8 cellular contexts compared by ENCODE assay signal in genomic region chrX:132023896-132024386, GRCh38. TPM values are rescaled to one million over a fixed set of nuclear protein-coding genes. Genes with fewer than 3 reads are reported as not detected.
DNase-seq lines count a peak whose midpoint lies in the region; ATAC-seq and TF ChIP-seq lines count a peak whose summit lies in the region.

No MANE protein-coding gene starts in this region.

- H3K27me3 ChIP-seq in SK-N-SH (ENCODE audit: insufficient read depth) (peaks cover 15% of the 10 kb centered on the region; the same call in 1 of the 2 replicates), adipocyte (replicated peaks; ENCODE audit: control insufficient read depth, insufficient read depth, low read length) (peaks cover 8% of the 10 kb centered on the region), iPS-20b (ENCODE audit: insufficient read depth, low read length) (no peaks in the 10 kb centered on the region; the same call in 1 of the 2 replicates)

- no peaks in the 10 kb centered on the region for H3K36me3 ChIP-seq in SK-N-SH (replicated peaks in 1 of 2; ENCODE audit: control insufficient read depth in 1 of 2, insufficient read depth in 2 of 2, low read length in 1 of 2)
- no peaks in the 10 kb centered on the region for H3K36me3 ChIP-seq in adipocyte (ENCODE audit: control insufficient read depth, insufficient read depth, low read length, severe bottlenecking)
- no peaks in the 10 kb centered on the region for H3K36me3 ChIP-seq in iPS-20b (ENCODE audit: insufficient read depth, low read depth, low read length)

- no peak overlapping the region; a peak in 1 of 4 replicates for H3K27ac ChIP-seq in SK-N-SH (ENCODE audit: low read depth in 2 of 2, low read length in 1 of 2)
- no peak overlapping the region for H3K27ac ChIP-seq in iPS-20b (ENCODE audit: low read length)

- H3K9me3 ChIP-seq in SK-N-SH (no peaks in the 10 kb centered on the region), adipocyte (ENCODE audit: control insufficient read depth, low read length) (no peaks in the 10 kb centered on the region), iPS-20b (ENCODE audit: insufficient read depth, low read depth, low read length) (no peaks in the 10 kb centered on the region)

- no peaks in the 10 kb centered on the region for H3F3A ChIP-seq in SK-N-SH (replicated peaks; ENCODE audit: insufficient read depth)

- H3K9ac ChIP-seq in SK-N-SH (peak overlapping the region; percentile 63; the same call in 1 of the 2 replicates), adipocyte (ENCODE audit: low read length) (peak overlapping the region; percentile 64), iPS-20b (ENCODE audit: low read depth, low read length) (peak overlapping the region; percentile 86; the same call in 1 of the 2 replicates)

- H3K79me2 ChIP-seq in SK-N-SH (ENCODE audit: insufficient read depth) = no peaks in the 10 kb centered on the region

- no peak for TF ChIP-seq RAD21 in SK-N-SH (IDR thresholded peaks at IDR 0.05; ENCODE audit: low read length)

- CTCF ChIA-PET in SK-N-SH (lab: Yijun Ruan, JAX) = no interaction called here

- peak; percentile 51 for ATAC-seq in HG03066 (IDR thresholded peaks at IDR 0.05; ENCODE audit: low read depth, unreplicated experiment)

- peak overlapping the region; percentile 85; the same call in 1 of the 2 replicates for H2AFZ ChIP-seq in SK-N-SH (ENCODE audit: low read depth)

- peak overlapping the region; percentile 63 to 73 for H3K4me3 ChIP-seq in SK-N-SH (ENCODE audit: low read depth in 2 of 2, low read length in 1 of 2)
- H3K4me3 ChIP-seq in adipocyte (ENCODE audit: low read length) = peak overlapping the region; percentile 81
- H3K4me3 ChIP-seq in iPS-20b (ENCODE audit: low read length) = peak overlapping the region; percentile 86

- peaks cover 0 to 4% of the 10 kb centered on the region in 2 experiments; a peak in 1 of 4 replicates for H3K4me1 ChIP-seq in SK-N-SH (ENCODE audit: control insufficient read depth in 1 of 2, insufficient read depth in 2 of 2, low read depth in 1 of 2, low read length in 1 of 2)
- no peaks in the 10 kb centered on the region for H3K4me1 ChIP-seq in adipocyte (ENCODE audit: control insufficient read depth, insufficient read depth, low read length)
- H3K4me1 ChIP-seq in iPS-20b (ENCODE audit: insufficient read depth, low read length) = peaks cover 10% of the 10 kb centered on the region

- 2% methylated on average over 14 of the region's 16 CpGs for WGBS in SK-N-SH (ENCODE audit: low lambda C conversion rate)

- POLR2A ChIA-PET in SK-N-SH (lab: Yijun Ruan, JAX) = no interaction called here

- peak overlapping the region; percentile 89 for H3K4me2 ChIP-seq in SK-N-SH

- TF ChIP-seq CTCF in SK-N-SH (IDR thresholded peaks at IDR 0.05) = no peak

- DNase-seq in NCI-H82 (lab: John Stamatoyannopoulos, UW) = peak; percentile 59
- no peak for DNase-seq in NCI-H82 treated with DMSO at 0.1 percent for 48 hours (lab: John Stamatoyannopoulos, UW; ENCODE audit: unreplicated experiment)
- no peak for DNase-seq in SK-N-SH
- peak; percentile 15 for DNase-seq in adipocyte (ENCODE audit: low read depth)
- peak in 3 of 4 experiments; percentile 7 to 52 (median 17) for DNase-seq in stimulated activated CD4-positive, alpha-beta T cell treated with anti-CD3 and anti-CD28 coated beads, Interleukin-1b, Interleukin-23, amount 100 ng/mL, for 24 hours (ENCODE audit: low read depth in 4 of 4, low spot score in 1 of 4)
- DNase-seq in hippocampal formation (lab: John Stamatoyannopoulos, UW) = no peak

- H3K9me2 ChIP-seq in SK-N-SH = no peaks in the 10 kb centered on the region

- H4K20me1 ChIP-seq in SK-N-SH (ENCODE audit: insufficient read depth) = no peaks in the 10 kb centered on the region

- no peak for TF ChIP-seq EP300 in SK-N-SH (IDR thresholded peaks at IDR 0.05; ENCODE audit: borderline replicate concordance in 1 of 2, low read depth in 1 of 2, low read length in 1 of 2)

TF ChIP-seq in SK-N-SH, 30 proteins besides CTCF, POLR2A, EP300 and RAD21:
- no peak for TF ChIP-seq FOSL2 (IDR thresholded peaks at IDR 0.05; ENCODE audit: borderline replicate concordance, low read depth)
- no peak for TF ChIP-seq MEF2A (IDR thresholded peaks at IDR 0.05; ENCODE audit: borderline replicate concordance, low read depth)
- no peak for TF ChIP-seq NRF1 (IDR thresholded peaks at IDR 0.05; ENCODE audit: low read depth, low read length)
- no peak for TF ChIP-seq SIN3A (IDR thresholded peaks at IDR 0.05; ENCODE audit: borderline replicate concordance, low read depth, low read length)
- no peak for TF ChIP-seq CHD2 (IDR thresholded peaks at IDR 0.05; ENCODE audit: low read length, partially characterized antibody)
- no peak for TF ChIP-seq FOXM1 (IDR thresholded peaks at IDR 0.05; ENCODE audit: low read depth)
- TF ChIP-seq NFIC (IDR thresholded peaks at IDR 0.05; ENCODE audit: borderline replicate concordance) = no peak
- TF ChIP-seq MXI1 (IDR thresholded peaks at IDR 0.05; ENCODE audit: low read depth, low read length) = no peak
- TF ChIP-seq JUND (IDR thresholded peaks at IDR 0.05) = no peak
- TF ChIP-seq GATA2 (CRISPR knock-in tag; IDR thresholded peaks at IDR 0.05) = no peak
- TF ChIP-seq POLR2AphosphoS5 (IDR thresholded peaks at IDR 0.05; ENCODE audit: low read depth, low read length) = no peak
- TF ChIP-seq FOXJ3 (CRISPR knock-in tag; IDR thresholded peaks at IDR 0.05) = no peak
- no peak for TF ChIP-seq YY1 (IDR thresholded peaks at IDR 0.05; ENCODE audit: low read depth)
- no peak for TF ChIP-seq MAX (IDR thresholded peaks at IDR 0.05; ENCODE audit: low read depth)
- no peak for TF ChIP-seq TEAD4 (IDR thresholded peaks at IDR 0.05; ENCODE audit: borderline replicate concordance, insufficient read depth)
- TF ChIP-seq, protein P1, sequence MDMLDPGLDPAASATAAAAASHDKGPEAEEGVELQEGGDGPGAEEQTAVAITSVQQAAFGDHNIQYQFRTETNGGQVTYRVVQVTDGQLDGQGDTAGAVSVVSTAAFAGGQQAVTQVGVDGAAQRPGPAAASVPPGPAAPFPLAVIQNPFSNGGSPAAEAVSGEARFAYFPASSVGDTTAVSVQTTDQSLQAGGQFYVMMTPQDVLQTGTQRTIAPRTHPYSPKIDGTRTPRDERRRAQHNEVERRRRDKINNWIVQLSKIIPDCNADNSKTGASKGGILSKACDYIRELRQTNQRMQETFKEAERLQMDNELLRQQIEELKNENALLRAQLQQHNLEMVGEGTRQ (IDR thresholded peaks at IDR 0.05; ENCODE audit: borderline replicate concordance, low read depth, low read length) = no peak
- TF ChIP-seq TCF12 (IDR thresholded peaks at IDR 0.05) = no peak
- TF ChIP-seq REST (IDR thresholded peaks at IDR 0.05; ENCODE audit: low read depth, low read length) = no peak
- TF ChIP-seq RFX5 (IDR thresholded peaks at IDR 0.05; ENCODE audit: low read length) = no peak
- no peak for TF ChIP-seq GABPA (IDR thresholded peaks at IDR 0.05; ENCODE audit: low read depth)

RNA-seq across cellular contexts. Expression of gene STK26, which starts 0.8 kb away (rescaled TPM):
- polyA plus RNA-seq in SK-N-SH (2012; rRNA removed) = 3.5 and 4.4 TPM in 2 replicates
- 5.6 and 6.5 TPM in 2 replicates for polyA plus RNA-seq in SK-N-SH (2012; cell fraction: cytosol; rRNA removed)
- 1.6 and 3.8 TPM in 2 replicates for polyA plus RNA-seq in SK-N-SH (2012; cell fraction: nucleus; rRNA removed)

Comparison
In these comparisons a context has a peak if more than half of its experiments do, and no peak if none do; other contexts are left out.
1. DNase-seq: peak in NCI-H82 (single experiment), adipocyte (single experiment) and stimulated activated CD4-positive, alpha-beta T cell treated with anti-CD3 and anti-CD28 coated beads, Interleukin-1b, Interleukin-23, amount 100 ng/mL, for 24 hours (3 of 4); none in NCI-H82 treated with DMSO at 0.1 percent for 48 hours (single experiment), SK-N-SH (single experiment) and hippocampal formation (0 of 2).
2. Peak in every context shown above with its lines, with median percentiles within 50 percentile points of each other: H3K4me3 ChIP-seq and H3K9ac ChIP-seq.